11 cellular contexts compared by ENCODE assay signal in genomic region chr17:71412803-71413202, GRCh38.
DNase-seq lines count a peak whose midpoint lies in the region; ATAC-seq and TF ChIP-seq lines count a peak whose summit lies in the region.
"Had no signal": no experiment of that assay in that cellular context is flagged by ENCODE, and none has a peak within 500 bp of the region (broad histone marks: within the 10 kb centered on the region; RNA-seq: fewer than 3 reads in every experiment).

No MANE protein-coding gene starts in this region.

- no peak for TF ChIP-seq POLR2A in breast epithelium (IDR thresholded peaks at IDR 0.05)

- no peaks in the 10 kb centered on the region for H3K9me3 ChIP-seq in breast epithelium
- no peaks in the 10 kb centered on the region for H3K9me3 ChIP-seq in SJSA1 (replicated peaks)
- no peaks in the 10 kb centered on the region for H3K9me3 ChIP-seq in CD8-positive, alpha-beta T cell (ENCODE audit: low read length)
- H3K9me3 ChIP-seq: mucosa of descending colon had no signal

- no peak for TF ChIP-seq CTCF in MCF 10A (IDR thresholded peaks at IDR 0.05; ENCODE audit: unreplicated experiment)
- TF ChIP-seq CTCF in breast epithelium (IDR thresholded peaks at IDR 0.05), result no peak
- TF ChIP-seq CTCF in CD8-positive, alpha-beta T cell (IDR thresholded peaks at IDR 0.05), result no peak

- no peak for ATAC-seq in CD8-positive, alpha-beta T cell
- ATAC-seq in GM18502 (IDR thresholded peaks at IDR 0.05; ENCODE audit: poor library complexity, unreplicated experiment), result no peak
- ATAC-seq: mucosa of descending colon had no signal

- H3K27me3 ChIP-seq in breast epithelium (no peaks in the 10 kb centered on the region), SJSA1 (replicated peaks) (no peaks in the 10 kb centered on the region)
- H3K27me3 ChIP-seq in CD8-positive, alpha-beta T cell (ENCODE audit: insufficient read depth, low read length), result no peaks in the 10 kb centered on the region

- intact Hi-C loops in MCF 10A (cut with micrococcal nuclease), result loop anchor here (10.0 kb wide), 1 partner anchor 228 kb away; no protein-coding TSS in a partner anchor
- intact Hi-C loops in breast epithelium (cut with DNase I; ENCODE audit: low total_unique reads), result no loop called here
- intact Hi-C loops in CD8-positive, alpha-beta T cell (cut with DNase I, micrococcal nuclease), result no loop called here

- H3K36me3 Mint-ChIP-seq in MCF 10A (ENCODE audit: insufficient read depth, unreplicated experiment), result no peaks in the 10 kb centered on the region
- no peaks in the 10 kb centered on the region for H3K36me3 Mint-ChIP-seq in CD8-positive, alpha-beta T cell
- H3K36me3 Mint-ChIP-seq: activated CD4-positive, alpha-beta memory T cell treated with anti-CD3 and anti-CD28 coated beads for 36 hours had no signal

- CTCF ChIA-PET in MCF 10A (lab: Yijun Ruan, JAX), result interaction anchor here (0.7 to 1.0 kb wide), 2 partner anchors 26 to 93 kb away, joined by 3 read pairs; no protein-coding TSS in a partner anchor
- CTCF ChIA-PET in CD8-positive, alpha-beta T cell (lab: Charles Lee), result no interaction called here

- peaks cover 38% of the 10 kb centered on the region for H3K4me1 Mint-ChIP-seq in MCF 10A (ENCODE audit: insufficient read depth, unreplicated experiment)
- no peaks in the 10 kb centered on the region for H3K4me1 Mint-ChIP-seq in CD8-positive, alpha-beta T cell (ENCODE audit: low read depth)

- peak overlapping the region; percentile 97 for H3K27ac Mint-ChIP-seq in MCF 10A (ENCODE audit: low read depth, unreplicated experiment)
- H3K27ac Mint-ChIP-seq in CD8-positive, alpha-beta T cell, result no peak overlapping the region
- H3K27ac Mint-ChIP-seq: activated CD4-positive, alpha-beta memory T cell treated with anti-CD3 and anti-CD28 coated beads for 36 hours had no signal

- peak overlapping the region; percentile 65 for H3K4me3 Mint-ChIP-seq in MCF 10A (ENCODE audit: unreplicated experiment)
- H3K4me3 Mint-ChIP-seq in CD8-positive, alpha-beta T cell, result no peak overlapping the region
- H3K4me3 Mint-ChIP-seq: activated CD4-positive, alpha-beta memory T cell treated with anti-CD3 and anti-CD28 coated beads for 36 hours had no signal

- BruUV-seq in MCF 10A (replicated peaks; lab: Mats Ljungman, UMichigan), result no TSS peak

- peaks cover 8% of the 10 kb centered on the region for H3K9me3 Mint-ChIP-seq in MCF 10A (ENCODE audit: unreplicated experiment)
- H3K9me3 Mint-ChIP-seq in CD8-positive, alpha-beta T cell, result peaks cover 4% of the 10 kb centered on the region

- H3K4me3 ChIP-seq in breast epithelium (no peak overlapping the region), SJSA1 (no peak overlapping the region)
- no peak overlapping the region for H3K4me3 ChIP-seq in CD8-positive, alpha-beta T cell (ENCODE audit: low read depth, low read length)
- H3K4me3 ChIP-seq: mucosa of descending colon, skin epidermis had no signal

- no peak overlapping the region for H3K27ac ChIP-seq in breast epithelium
- H3K27ac ChIP-seq in SJSA1, result peak overlapping the region; percentile 73
- H3K27ac ChIP-seq in CD8-positive, alpha-beta T cell (ENCODE audit: low read depth, low read length), result no peak overlapping the region

- H3K36me3 ChIP-seq in breast epithelium, result no peaks in the 10 kb centered on the region
- no peaks in the 10 kb centered on the region for H3K36me3 ChIP-seq in SJSA1
- no peaks in the 10 kb centered on the region for H3K36me3 ChIP-seq in CD8-positive, alpha-beta T cell (ENCODE audit: insufficient read depth, low read length)

- no peaks in the 10 kb centered on the region for H3K27me3 Mint-ChIP-seq in MCF 10A (ENCODE audit: insufficient read depth, unreplicated experiment)
- H3K27me3 Mint-ChIP-seq in CD8-positive, alpha-beta T cell (ENCODE audit: low read depth), result no peaks in the 10 kb centered on the region
- H3K27me3 Mint-ChIP-seq: activated CD4-positive, alpha-beta memory T cell treated with anti-CD3 and anti-CD28 coated beads for 36 hours had no signal

- POLR2A ChIA-PET in MCF 10A (lab: Yijun Ruan, JAX), result interaction anchor here (0.8 to 3.3 kb wide), 11 partner anchors 9 to 83 kb away, joined by 3 to 19 read pairs (median 4); no protein-coding TSS in a partner anchor
- POLR2A ChIA-PET in CD8-positive, alpha-beta T cell (lab: Charles Lee), result no interaction called here

- no peaks in the 10 kb centered on the region for H3K4me1 ChIP-seq in breast epithelium
- peaks cover 25% of the 10 kb centered on the region for H3K4me1 ChIP-seq in SJSA1 (replicated peaks)
- H3K4me1 ChIP-seq in CD8-positive, alpha-beta T cell (ENCODE audit: insufficient read depth, low read length), result no peaks in the 10 kb centered on the region

- DNase-seq in MCF 10A (ENCODE audit: unreplicated experiment) (peak; percentile 95), breast epithelium (ENCODE audit: low spot score in 2 of 2) (no peak), SJSA1 (ENCODE audit: low read depth in 1 of 2, low spot score in 2 of 2) (peak; percentile 77 to 87), fibroblast of peridontal ligament (ENCODE audit: extremely low read depth) (peak; percentile 99), cerebellar nuclear complex (lab: John Stamatoyannopoulos, UW) (no peak)
- DNase-seq in CD8-positive, alpha-beta T cell, result no peak
- no peak for DNase-seq in central memory CD4-positive, alpha-beta T cell
- DNase-seq: activated CD4-positive, alpha-beta memory T cell treated with anti-CD3 and anti-CD28 coated beads for 36 hours; mucosa of descending colon had no signal

Comparison
In these comparisons a context has a peak if more than half of its experiments do, and no peak if none do; other contexts are left out.
1. DNase-seq: peak in MCF 10A (single experiment), SJSA1 (2 of 2) and fibroblast of peridontal ligament (single experiment); none in breast epithelium (0 of 2), CD8-positive, alpha-beta T cell (0 of 7), central memory CD4-positive, alpha-beta T cell (single experiment) and cerebellar nuclear complex (0 of 2).